10 cellular contexts compared by ENCODE assay signal in the genomic region with DNA sequence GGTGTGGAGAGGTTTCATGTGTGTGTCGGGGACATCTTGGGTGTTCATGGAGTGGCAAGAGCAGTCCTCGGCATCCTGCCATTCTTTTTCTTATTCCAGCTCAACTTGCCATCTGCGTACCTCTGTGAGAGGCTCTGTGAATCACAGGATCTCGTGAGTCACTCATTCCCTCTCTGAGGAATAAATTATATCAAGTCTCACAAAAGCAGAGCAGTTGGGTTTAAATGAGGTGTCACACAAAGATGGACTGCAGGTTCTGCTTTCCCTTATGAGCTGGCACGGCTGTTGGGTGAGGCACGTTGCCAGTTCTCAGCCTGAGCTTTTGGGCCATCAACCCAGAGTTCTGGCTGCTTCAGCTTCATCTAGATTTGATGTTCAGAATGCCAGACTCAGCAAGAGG. TPM values are rescaled to one million over a fixed set of nuclear protein-coding genes. Genes with fewer than 3 reads are reported as not detected.
DNase-seq lines count a peak whose midpoint lies in the region; ATAC-seq and TF ChIP-seq lines count a peak whose summit lies in the region.
"Had no signal": no experiment of that assay in that cellular context is flagged by ENCODE, and none has a peak within 500 bp of the region (broad histone marks: within the 10 kb centered on the region; RNA-seq: fewer than 3 reads in every experiment).

No MANE protein-coding gene starts in this region.

- no peaks in the 10 kb centered on the region for H3K9me3 ChIP-seq in transverse colon

- WGBS in transverse colon (ENCODE audit: low coverage in 1 of 2), 2 donors, result 68 to 83% methylated on average over 5 to 6 of the region's 6 CpGs

- in situ Hi-C loops in transverse colon (cut with MboI; ENCODE audit: low pct_ligation_motif_present in 1 of 4, low pct_unique_long_range_greater_than_20kb in 1 of 4, low sequenced_read_pairs in 3 of 4), result no loop called here

- intact Hi-C loops in transverse colon (cut with DNase I; ENCODE audit: low total_unique reads), result no loop called here

- no peak for TF ChIP-seq CTCF in fibroblast of pulmonary artery (IDR thresholded peaks at IDR 0.05; ENCODE audit: low read length, missing control alignments)
- TF ChIP-seq CTCF in transverse colon (IDR thresholded peaks at IDR 0.05), result no peak

- H3K4me3 ChIP-seq in fibroblast of pulmonary artery (replicated peaks; ENCODE audit: low read depth, low read length) (no peak overlapping the region), transverse colon (no peak overlapping the region)

- peak; percentile 28 for DNase-seq in stimulated activated CD4-positive, alpha-beta T cell treated with anti-CD3 and anti-CD28 coated beads, Interleukin-15, amount 100 ng/mL, for 24 hours
- DNase-seq in stimulated activated CD4-positive, alpha-beta T cell treated with anti-CD3 and anti-CD28 coated beads, Interleukin-12 subunit alpha, Interleukin-12 subunit beta, amount 100 ng/mL, for 4 hours, result no peak
- DNase-seq in T1000 (lab: John Stamatoyannopoulos, UW), result peak; percentile 71
- DNase-seq in fibroblast of pulmonary artery (ENCODE audit: low read depth), result peak; percentile 84
- no peak for DNase-seq in transverse colon
- DNase-seq in activated CD8-positive, alpha-beta memory T cell treated with anti-CD3 and anti-CD28 coated beads, Interleukin-2, amount 50 U/mL, for 4 hours, result no peak
- DNase-seq in DMS53 treated with DMSO at 0.1 percent for 48 hours (lab: John Stamatoyannopoulos, UW; ENCODE audit: unreplicated experiment), result no peak
- DNase-seq: NCI-H510A treated with DMSO at 0.1 percent for 48 hours had no signal

- no peak for ATAC-seq in GM18858 (IDR thresholded peaks at IDR 0.05; ENCODE audit: unreplicated experiment)
- ATAC-seq: HepG2 had no signal

- H3K27ac ChIP-seq in transverse colon, result peak overlapping the region in 1 of 4 donors; percentile 19

- peak; percentile 51 for TF ChIP-seq EP300 in transverse colon (IDR thresholded peaks at IDR 0.05; ENCODE audit: low read depth)

- no peak for TF ChIP-seq POLR2A in transverse colon (IDR thresholded peaks at IDR 0.05)

- no peaks in the 10 kb centered on the region for H3K27me3 ChIP-seq in transverse colon

- no peaks in the 10 kb centered on the region for H3K4me1 ChIP-seq in transverse colon

- H3K36me3 ChIP-seq in transverse colon, result no peaks in the 10 kb centered on the region

RNA-seq across cellular contexts. Expression of gene OCIAD2, which starts 6.8 kb away (rescaled TPM):
- total RNA-seq in transverse colon, result 10 to 100 TPM in 3 of 4 donors, 1 to 10 TPM in 1; 4.4 to 71.7 (median 30.3) TPM
- total RNA-seq: HepG2 had no signal

Comparison
In these comparisons a context has a peak if more than half of its experiments do, and no peak if none do; other contexts are left out.
1. DNase-seq: peak in stimulated activated CD4-positive, alpha-beta T cell treated with anti-CD3 and anti-CD28 coated beads, Interleukin-15, amount 100 ng/mL, for 24 hours (single experiment), T1000 (single experiment) and fibroblast of pulmonary artery (single experiment); none in stimulated activated CD4-positive, alpha-beta T cell treated with anti-CD3 and anti-CD28 coated beads, Interleukin-12 subunit alpha, Interleukin-12 subunit beta, amount 100 ng/mL, for 4 hours (single experiment), transverse colon (single experiment), activated CD8-positive, alpha-beta memory T cell treated with anti-CD3 and anti-CD28 coated beads, Interleukin-2, amount 50 U/mL, for 4 hours (single experiment) and DMS53 treated with DMSO at 0.1 percent for 48 hours (single experiment).